In the genomic region with DNA sequence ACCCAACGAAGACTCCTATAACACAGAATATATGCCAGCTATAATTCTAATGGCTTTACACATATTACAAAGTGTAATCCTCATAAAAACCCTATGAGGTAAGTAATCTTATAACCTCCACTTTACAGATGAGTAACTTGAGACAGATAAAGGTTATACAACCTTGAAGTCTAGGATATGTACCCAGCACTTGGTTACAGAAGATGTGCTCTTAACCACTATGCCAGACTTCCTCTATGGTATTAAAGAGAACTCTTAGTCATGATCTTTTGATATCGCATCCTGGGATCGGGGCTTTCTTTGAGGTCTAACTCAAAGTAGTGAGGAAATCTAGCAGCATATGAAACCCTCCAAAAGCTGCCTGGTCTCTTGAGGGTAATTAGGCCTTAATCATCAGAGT, we compare ENCODE assay signal across 20 cellular contexts.
"Had no signal": no experiment of that assay in that cellular context is flagged by ENCODE, and none has a peak within 500 bp of the region (broad histone marks: within the 10 kb centered on the region; RNA-seq: fewer than 3 reads in every experiment).

No MANE protein-coding gene starts in this region.

- H3K4me1 Mint-ChIP-seq: nephron progenitor cell had no signal

- H3K4me3 ChIP-seq: dorsolateral prefrontal cortex, lower lobe of right lung, prostate gland, right atrium auricular region, smooth muscle cell, thoracic aorta, tibial nerve, upper lobe of left lung had no signal

- H3K27me3 Mint-ChIP-seq: naive thymus-derived CD8-positive, alpha-beta T cell had no signal

- H3K9me3 ChIP-seq: lower lobe of right lung, prostate gland, right atrium auricular region, thoracic aorta, tibial nerve, upper lobe of left lung had no signal

- H3K27ac ChIP-seq: dorsolateral prefrontal cortex, lower lobe of right lung, prostate gland, right atrium auricular region, thoracic aorta, tibial nerve, upper lobe of left lung had no signal

- DNase-seq: dorsolateral prefrontal cortex; effector CD4-positive, alpha-beta T cell; head of caudate nucleus; left ventricle myocardium superior; lower lobe of right lung; naive thymus-derived CD8-positive, alpha-beta T cell; nephron progenitor cell; nucleus accumbens; stimulated activated CD4-positive, alpha-beta T cell treated with anti-CD3 and anti-CD28 coated beads, Interleukin-12 subunit alpha, Interleukin-12 subunit beta, amount 100 ng/mL, for 4 hours; stimulated activated CD4-positive, alpha-beta T cell treated with anti-CD3 and anti-CD28 coated beads, Interleukin-1b, Interleukin-23, amount 100 ng/mL, for 48 hours; stimulated activated CD4-positive, alpha-beta T cell treated with anti-CD3 and anti-CD28 coated beads, Interleukin-4, amount 100 ng/mL, for 1 hour; stimulated activated CD8-positive, alpha-beta memory T cell treated with anti-CD3 and anti-CD28 coated beads, Interleukin-4, amount 100 ng/mL, for 48 hours; stimulated activated naive CD4-positive, alpha-beta T cell treated with Interleukin-2 at 50 U/mL for 16 hours; upper lobe of left lung had no signal

- H3K4me1 ChIP-seq: lower lobe of right lung, prostate gland, right atrium auricular region, tibial nerve, upper lobe of left lung had no signal

- H3K4me3 Mint-ChIP-seq: naive thymus-derived CD8-positive, alpha-beta T cell; nephron progenitor cell had no signal

- H3K27me3 ChIP-seq: dorsolateral prefrontal cortex, right atrium auricular region, tibial nerve, upper lobe of left lung had no signal

- H3K27ac Mint-ChIP-seq: nephron progenitor cell had no signal

- ATAC-seq: left ventricle myocardium superior; lower lobe of right lung; naive thymus-derived CD8-positive, alpha-beta T cell; sciatic nerve had no signal

- H3K36me3 ChIP-seq: lower lobe of right lung, prostate gland, right atrium auricular region, thoracic aorta, tibial nerve, upper lobe of left lung had no signal

- H3K36me3 Mint-ChIP-seq: naive thymus-derived CD8-positive, alpha-beta T cell had no signal

- H3K9me3 Mint-ChIP-seq: nephron progenitor cell had no signal
